Comparison of ENCODE assay signal across 23 cellular contexts in genomic region chr7:22251906-22252495, GRCh38.
DNase-seq lines count a peak whose midpoint lies in the region; ATAC-seq, FAIRE-seq and TF ChIP-seq lines count a peak whose summit lies in the region.
"Had no signal": no experiment of that assay in that cellular context is flagged by ENCODE, and none has a peak within 500 bp of the region (broad histone marks: within the 10 kb centered on the region; RNA-seq: fewer than 3 reads in every experiment).

No MANE protein-coding gene starts in this region.

- no peak overlapping the region for H3K27ac ChIP-seq in HUES6 (ENCODE audit: low read depth, low read length)
- peak overlapping the region; percentile 31 for H3K27ac ChIP-seq in mesodermal cell (ENCODE audit: low read depth, low read length, severe bottlenecking)
- H3K27ac ChIP-seq in mesendoderm (ENCODE audit: low read depth, low read length) = no peak overlapping the region
- H3K27ac ChIP-seq: esophagus muscularis mucosa, GM23248, KMS-11, sigmoid colon had no signal

- WGBS in mesodermal cell (ENCODE audit: insufficient coverage in 2 of 2), 2 experiments = 57 to 85% methylated on average over 1 to 2 of the region's 3 CpGs
- WGBS in mesendoderm (ENCODE audit: extremely low coverage, insufficient coverage, low lambda C conversion rate) = no CpG with 5 or more reads among the region's 3 CpGs

- H2BK15ac ChIP-seq in mesendoderm (replicated peaks; ENCODE audit: low read depth) = no peak overlapping the region

- H3K9me3 ChIP-seq in HUES6 (ENCODE audit: control insufficient read depth, insufficient read depth, low read depth, low read length) (peaks cover 4% of the 10 kb centered on the region; the same call in 1 of the 2 replicates), mesodermal cell (ENCODE audit: control insufficient read depth, low read length) (peaks cover under 1% of the 10 kb centered on the region)
- H3K9me3 ChIP-seq: esophagus muscularis mucosa, sigmoid colon had no signal

- no peak for DNase-seq in GM19239 (ENCODE audit: insufficient read length, low spot score)
- no peak for DNase-seq in UCSD-AML1 (lab: John Stamatoyannopoulos, UW; ENCODE audit: unreplicated experiment)
- no peak for DNase-seq in mesendoderm
- no peak for DNase-seq in AG08395 (ENCODE audit: low spot score)
- DNase-seq: activated CD8-positive, alpha-beta memory T cell treated with anti-CD3 and anti-CD28 coated beads, Interleukin-2, amount 50 U/mL, for 48 hours; activated effector memory CD4-positive, alpha-beta T cell treated with anti-CD3 and anti-CD28 coated beads, Interleukin-2, amount 50 U/mL, for 16 hours; AML-193; amniotic stem cell; effector CD4-positive, alpha-beta T cell; EL; GM23248; sigmoid colon; stimulated activated naive B cell treated with anti-CD40 and anti-IgM and Interleukin-4, amounts not matched to agents 10 μg/mL and 1 μg/mL and 100 μg/mL, for 72 hours; SW 1271; trophoblast cell had no signal

- H2AK5ac ChIP-seq in mesendoderm (ENCODE audit: low read length) = no peak overlapping the region

- no peak overlapping the region for H2BK120ac ChIP-seq in mesendoderm (ENCODE audit: low read depth, low read length)

- no peak for TF ChIP-seq CTCF in brain (conservative IDR thresholded peaks at IDR 0.05)

- no peak overlapping the region for H3K56ac ChIP-seq in mesendoderm (ENCODE audit: low read length)

- H3K4me2 ChIP-seq in mesendoderm (ENCODE audit: low read length) = no peak overlapping the region
- H3K4me2 ChIP-seq: KMS-11 had no signal

- no peaks in the 10 kb centered on the region for H3K79me1 ChIP-seq in mesendoderm (ENCODE audit: low read length)

- no peak overlapping the region for H2BK5ac ChIP-seq in mesendoderm (ENCODE audit: low read length)

- no peaks in the 10 kb centered on the region for H3K27me3 Mint-ChIP-seq in brain
- H3K27me3 Mint-ChIP-seq: stimulated activated naive B cell treated with anti-CD40 and anti-IgM and Interleukin-4, amounts not matched to agents 10 μg/mL and 1 μg/mL and 100 μg/mL, for 72 hours had no signal

- H3K36me3 ChIP-seq in HUES6 (ENCODE audit: control insufficient read depth, insufficient read depth, low read length) (no peaks in the 10 kb centered on the region), mesodermal cell (ENCODE audit: control insufficient read depth, insufficient read depth, low read length) (no peaks in the 10 kb centered on the region), mesendoderm (ENCODE audit: control insufficient read depth, insufficient read depth, low read length) (no peaks in the 10 kb centered on the region)
- H3K36me3 ChIP-seq: esophagus muscularis mucosa, sigmoid colon had no signal

- H3K9me3 Mint-ChIP-seq in brain = peaks cover 0 to 5% (median 4%) of the 10 kb centered on the region in 5 experiments

- FAIRE-seq in GM19239 (lab: Jason Lieb, UNC) = peak; percentile 51
- FAIRE-seq: TTC549 had no signal

- peak overlapping the region in 2 of 5 experiments; percentile 20 to 58 for H3K4me3 Mint-ChIP-seq in brain
- H3K4me3 Mint-ChIP-seq: central memory CD8-positive, alpha-beta T cell; stimulated activated naive B cell treated with anti-CD40 and anti-IgM and Interleukin-4, amounts not matched to agents 10 μg/mL and 1 μg/mL and 100 μg/mL, for 72 hours had no signal

- no peak for ATAC-seq in GM21737 (IDR thresholded peaks at IDR 0.05; ENCODE audit: unreplicated experiment)
- ATAC-seq: stimulated activated naive B cell treated with anti-CD40 and anti-IgM and Interleukin-4, amounts not matched to agents 10 μg/mL and 1 μg/mL and 100 μg/mL, for 72 hours had no signal

- H3K27me3 ChIP-seq in HUES6 (ENCODE audit: control insufficient read depth, insufficient read depth, low read length) = no peaks in the 10 kb centered on the region
- no peaks in the 10 kb centered on the region for H3K27me3 ChIP-seq in mesendoderm (ENCODE audit: insufficient read depth, low read length, poor library complexity)
- H3K27me3 ChIP-seq: esophagus muscularis mucosa, sigmoid colon had no signal

- H4K8ac ChIP-seq in mesendoderm (ENCODE audit: low read depth, low read length) = no peak overlapping the region

- no peak overlapping the region for H3K4ac ChIP-seq in mesendoderm (ENCODE audit: low read depth, low read length)

- H4K5ac ChIP-seq in mesendoderm (ENCODE audit: low read length) = no peak overlapping the region

- H3K4me3 ChIP-seq in HUES6 (ENCODE audit: low read depth, low read length) (no peak overlapping the region), mesodermal cell (ENCODE audit: extremely low read depth, insufficient read depth, low read length, poor library complexity, severe bottlenecking) (no peak overlapping the region), mesendoderm (ENCODE audit: low read length) (no peak overlapping the region)
- H3K4me3 ChIP-seq: esophagus muscularis mucosa, GM23248, sigmoid colon had no signal

- peak overlapping the region in 3 of 5 experiments; percentile 24 to 81 (median 47) for H3K27ac Mint-ChIP-seq in brain
- H3K27ac Mint-ChIP-seq: stimulated activated naive B cell treated with anti-CD40 and anti-IgM and Interleukin-4, amounts not matched to agents 10 μg/mL and 1 μg/mL and 100 μg/mL, for 72 hours had no signal

- H3K4me1 ChIP-seq in HUES6 (ENCODE audit: control insufficient read depth, insufficient read depth, low read length) (peaks cover 22% of the 10 kb centered on the region), mesodermal cell (ENCODE audit: control insufficient read depth, insufficient read depth, low read length, poor library complexity, severe bottlenecking) (no peaks in the 10 kb centered on the region), mesendoderm (ENCODE audit: control insufficient read depth, low read depth, low read length) (peaks cover 4% of the 10 kb centered on the region)
- H3K4me1 ChIP-seq: esophagus muscularis mucosa, sigmoid colon had no signal

- no peak overlapping the region for H3K18ac ChIP-seq in mesendoderm (ENCODE audit: low read length)

- H3K9ac ChIP-seq in HUES6 (ENCODE audit: low read length) = peak overlapping the region; percentile 1
- H3K9ac ChIP-seq in mesendoderm (ENCODE audit: low read length) = no peak overlapping the region
- H3K9ac ChIP-seq: GM23248, KMS-11 had no signal

- no peaks in the 10 kb centered on the region for H3K36me3 Mint-ChIP-seq in brain

- H3K79me2 ChIP-seq in mesendoderm (ENCODE audit: control insufficient read depth, insufficient read depth, low read length) = no peaks in the 10 kb centered on the region

- peaks cover 46% of the 10 kb centered on the region for H3K4me1 Mint-ChIP-seq in brain
- H3K4me1 Mint-ChIP-seq: central memory CD8-positive, alpha-beta T cell; stimulated activated naive B cell treated with anti-CD40 and anti-IgM and Interleukin-4, amounts not matched to agents 10 μg/mL and 1 μg/mL and 100 μg/mL, for 72 hours had no signal

- H3K23ac ChIP-seq in mesendoderm (ENCODE audit: low read length) = no peak overlapping the region
